25 cellular contexts compared by ENCODE assay signal in the genomic region with DNA sequence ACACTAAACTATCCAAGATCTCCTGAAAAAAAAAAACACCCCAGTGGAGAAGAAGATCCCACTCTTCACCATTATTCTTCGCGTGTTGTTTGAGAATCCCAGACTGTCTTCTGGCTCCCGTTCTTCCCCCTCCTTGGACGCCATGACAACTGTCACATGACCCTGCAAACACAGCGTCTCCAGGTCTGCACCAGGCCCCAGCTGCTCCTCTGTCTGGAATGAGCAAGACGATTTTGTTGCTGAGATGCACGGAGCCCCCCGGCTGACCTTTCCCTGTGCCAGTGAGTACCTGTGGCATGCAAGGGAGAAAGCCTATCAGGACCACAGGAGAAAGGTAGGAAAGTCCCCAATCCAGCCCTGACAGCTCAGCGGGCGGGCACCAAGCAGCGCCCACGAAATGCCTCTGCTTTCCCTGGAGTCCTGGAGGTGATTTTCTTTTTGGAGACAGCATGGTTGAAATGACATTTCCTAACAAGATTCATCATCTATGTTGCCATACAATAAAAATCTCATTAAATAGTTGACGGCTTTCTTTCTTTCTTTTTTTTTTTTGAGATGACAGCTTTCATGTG. TPM values are rescaled to one million over a fixed set of nuclear protein-coding genes. Genes with fewer than 3 reads are reported as not detected.
DNase-seq lines count a peak whose midpoint lies in the region; TF ChIP-seq lines count a peak whose summit lies in the region.
"Had no signal": no experiment of that assay in that cellular context is flagged by ENCODE, and none has a peak within 500 bp of the region (broad histone marks: within the 10 kb centered on the region; RNA-seq: fewer than 3 reads in every experiment).

Gene CFAP97D2, plus strand, starts transcription at position 171 of the 572 bp plus-strand sequence. Its CDS starts 74 bp downstream, at position 245.

- H3K36me3 Mint-ChIP-seq in mesothelial cell of epicardium (no peaks in the 10 kb centered on the region), osteocyte (ENCODE audit: unreplicated experiment) (no peaks in the 10 kb centered on the region)
- H3K36me3 Mint-ChIP-seq: CD4-positive, CD25-positive, alpha-beta regulatory T cell had no signal

- H3K9me3 Mint-ChIP-seq in mesothelial cell of epicardium (peaks cover 4% of the 10 kb centered on the region), osteocyte (ENCODE audit: unreplicated experiment) (no peaks in the 10 kb centered on the region)
- H3K9me3 Mint-ChIP-seq: HFFc6 had no signal

- H3K27me3 Mint-ChIP-seq in mesothelial cell of epicardium (ENCODE audit: low read depth) (peaks cover 2% of the 10 kb centered on the region), osteocyte (ENCODE audit: unreplicated experiment) (peaks cover 31% of the 10 kb centered on the region)

- H3K4me3 Mint-ChIP-seq in mesothelial cell of epicardium (no peak within 1 kb of the TSS), osteocyte (ENCODE audit: unreplicated experiment) (no peak within 1 kb of the TSS)
- H3K4me3 Mint-ChIP-seq: activated CD4-positive, alpha-beta T cell treated with anti-CD3 and anti-CD28 coated beads, Interleukin-2, amount 10 ng/mL, durations not matched to agents 24 days and 14 days; activated T-helper 1 cell treated with anti-CD3 and anti-CD28 coated beads, Interleukin-12 subunit alpha, Interleukin-12 subunit beta, Interleukin-2, Interleukin-4 antibody, amounts not matched to agents 30 ng/mL and 10 ng/mL and 1 ng/mL, durations not matched to agents 14 hours and 24 hours and 36 hours; HFFc6 had no signal

- peak within 1 kb of the TSS; percentile 10 for H3K27ac Mint-ChIP-seq in mesothelial cell of epicardium
- no peak within 1 kb of the TSS for H3K27ac Mint-ChIP-seq in osteocyte (ENCODE audit: unreplicated experiment)
- H3K27ac Mint-ChIP-seq: activated CD4-positive, alpha-beta T cell treated with anti-CD3 and anti-CD28 coated beads, Interleukin-2, amount 10 ng/mL, durations not matched to agents 24 days and 14 days; activated T-helper 1 cell treated with anti-CD3 and anti-CD28 coated beads, Interleukin-12 subunit alpha, Interleukin-12 subunit beta, Interleukin-2, Interleukin-4 antibody, amounts not matched to agents 30 ng/mL and 10 ng/mL and 1 ng/mL, durations not matched to agents 14 hours and 24 hours and 36 hours; HFFc6 had no signal

- TF ChIP-seq CTCF in mesothelial cell of epicardium (IDR thresholded peaks at IDR 0.05; ENCODE audit: unreplicated experiment) (no peak), osteocyte (IDR thresholded peaks at IDR 0.05) (no peak)

- H3K4me1 Mint-ChIP-seq in mesothelial cell of epicardium (peaks cover 10% of the 10 kb centered on the region), osteocyte (ENCODE audit: unreplicated experiment) (no peaks in the 10 kb centered on the region)

- DNase-seq in NCI-H524 (lab: John Stamatoyannopoulos, UW) = peak; percentile 10 to 18
- DNase-seq in NCI-H524 treated with DMSO at 0.1 percent for 48 hours (lab: John Stamatoyannopoulos, UW) = no peak
- DNase-seq in NCI-H2227 treated with DMSO at 0.1 percent for 48 hours (lab: John Stamatoyannopoulos, UW) = peak; percentile 0
- no peak for DNase-seq in mesothelial cell of epicardium (ENCODE audit: low spot score in 2 of 2, unreplicated experiment in 2 of 2)
- peak; percentile 78 for DNase-seq in osteocyte (ENCODE audit: extremely low spot score, unreplicated experiment)
- DNase-seq in stimulated activated CD4-positive, alpha-beta T cell treated with anti-CD3 and anti-CD28 coated beads, Interleukin-12 subunit alpha, Interleukin-12 subunit beta, amount 100 ng/mL, for 4 hours = no peak
- no peak for DNase-seq in effector CD4-positive, alpha-beta T cell
- DNase-seq in SHP77 treated with DMSO at 0.1 percent for 48 hours (lab: John Stamatoyannopoulos, UW) = no peak
- DNase-seq: 8988T; activated CD4-positive, alpha-beta T cell treated with anti-CD3 and anti-CD28 coated beads, Interleukin-2, amount 10 ng/mL, durations not matched to agents 24 days and 14 days; activated naive CD4-positive, alpha-beta T cell treated with anti-CD3 and anti-CD28 coated beads, Interleukin-2, amount 50 U/mL, for 16 hours; CD4-positive, CD25-positive, alpha-beta regulatory T cell; effector CD8-positive, alpha-beta T cell; HFFc6; kidney glomerular epithelial cell; lower lobe of right lung; mucosa of descending colon; NCI-H1930; NCI-H446 treated with DMSO at 0.1 percent for 48 hours; PC-3; stomach; tibial artery; WERI-Rb-1 had no signal

RNA-seq across cellular contexts. Expression of gene CFAP97D2, which starts in this region (rescaled TPM):
- total RNA-seq in mesothelial cell of epicardium (not detected in 3 replicates), osteocyte (not detected in 2 replicates)
- total RNA-seq: activated CD4-positive, alpha-beta T cell treated with anti-CD3 and anti-CD28 coated beads, Interleukin-2, amount 10 ng/mL, durations not matched to agents 24 days and 14 days; activated T-helper 1 cell treated with anti-CD3 and anti-CD28 coated beads, Interleukin-12 subunit alpha, Interleukin-12 subunit beta, Interleukin-2, Interleukin-4 antibody, amounts not matched to agents 30 ng/mL and 10 ng/mL and 1 ng/mL, durations not matched to agents 14 hours and 24 hours and 36 hours; CD4-positive, CD25-positive, alpha-beta regulatory T cell; HFFc6; mucosa of descending colon; PC-3; Right ventricle myocardium inferior; stomach had no signal

Comparison
In these comparisons a context has a peak if more than half of its experiments do, and no peak if none do; other contexts are left out.
1. DNase-seq: peak in NCI-H524 (2 of 2) and NCI-H2227 treated with DMSO at 0.1 percent for 48 hours (single experiment); none in NCI-H524 treated with DMSO at 0.1 percent for 48 hours (single experiment), mesothelial cell of epicardium (0 of 2), stimulated activated CD4-positive, alpha-beta T cell treated with anti-CD3 and anti-CD28 coated beads, Interleukin-12 subunit alpha, Interleukin-12 subunit beta, amount 100 ng/mL, for 4 hours (single experiment), effector CD4-positive, alpha-beta T cell (single experiment) and SHP77 treated with DMSO at 0.1 percent for 48 hours (single experiment).
2. Peak in DNase-seq in osteocyte; RNA of the gene not detected or under 1 TPM.